Comparison of ENCODE assay signal across 23 cellular contexts in genomic region chr9:120680161-120680560, GRCh38. TPM values are rescaled to one million over a fixed set of nuclear protein-coding genes. Genes with fewer than 3 reads are reported as not detected.
A peak's percentile ranks its signal among the peaks of the same experiment; 100 is the strongest.
DNase-seq lines count a peak whose midpoint lies in the region; ATAC-seq, FAIRE-seq and TF ChIP-seq lines count a peak whose summit lies in the region.
"Had no signal": no experiment of that assay in that cellular context is flagged by ENCODE, and none has a peak within 500 bp of the region (broad histone marks: within the 10 kb centered on the region; RNA-seq: fewer than 3 reads in every experiment).

No MANE protein-coding gene starts in this region.

- TF ChIP-seq RAD21 in A549 (conservative IDR thresholded peaks at IDR 0.05 in 1 of 2, IDR thresholded peaks at IDR 0.05 in 1 of 2): no peak

- H3K27me3 ChIP-seq in neutrophil: no peaks in the 10 kb centered on the region
- no peaks in the 10 kb centered on the region for H3K27me3 ChIP-seq in brain microvascular endothelial cell (replicated peaks)
- H3K27me3 ChIP-seq: BE2C, BLaER1 had no signal

- CTCF ChIA-PET in A549 (lab: Yijun Ruan, JAX) (interaction anchor here (1.3 to 2.2 kb wide), 4 partner anchors 12 to 60 kb away, joined by 3 to 5 read pairs (median 4); no protein-coding TSS in a partner anchor), HEK293 (lab: Yijun Ruan, JAX) (no interaction called here)

- POLR2A ChIA-PET in A549 (lab: Yijun Ruan, JAX): no interaction called here
- POLR2A ChIA-PET in HEK293 (lab: Yijun Ruan, JAX): no interaction called here

- H3K9me3 ChIP-seq in A549: no peaks in the 10 kb centered on the region
- H3K9me3 ChIP-seq in HEK293 (ENCODE audit: control insufficient read depth, insufficient read depth, low read depth, low read length): no peaks in the 10 kb centered on the region
- H3K9me3 ChIP-seq in neutrophil: no peaks in the 10 kb centered on the region
- H3K9me3 ChIP-seq: BE2C, BLaER1, Caco-2 had no signal

- whole genome bisulfite sequencing in A549 (ENCODE audit: missing lambda C conversion rate): 91% methylated on average over 4 of the region's 4 CpGs

- no peak for TF ChIP-seq POLR2A in A549 (IDR thresholded peaks at IDR 0.05; ENCODE audit: low read length)

- H3K27ac Mint-ChIP-seq in dendritic cell treated with granulocyte-macrophage colony-stimulating factor and Interleukin-4, amounts not matched to agents 40 ng/mL and 50 ng/mL, for 4 days: peak overlapping the region; percentile 31
- H3K27ac Mint-ChIP-seq: CD4-positive, alpha-beta T cell; CD8-positive, alpha-beta T cell had no signal

- no peak for DNase-seq in A549 (ENCODE audit: low read depth in 1 of 2, low spot score in 1 of 2)
- DNase-seq in hepatic stellate cell (ENCODE audit: low spot score): no peak
- DNase-seq in brain microvascular endothelial cell: no peak
- DNase-seq in dermis blood vessel endothelial cell: no peak
- DNase-seq: ACHN; BE2C; C1 segment of cervical spinal cord; Caco-2; Calu3; CD4-positive, alpha-beta T cell; CD8-positive, alpha-beta T cell; DMS79 treated with DMSO at 0.1 percent for 48 hours; GF-D8 had no signal

- no peak overlapping the region for H3K4me2 ChIP-seq in A549
- H3K4me2 ChIP-seq: BLaER1 had no signal

- H3K4me3 ChIP-seq in A549 (no peak overlapping the region), HEK293 (ENCODE audit: low read depth, low read length) (no peak overlapping the region), neutrophil (ENCODE audit: low read depth in 1 of 2, low read length in 1 of 2) (no peak overlapping the region), brain microvascular endothelial cell (ENCODE audit: low read depth, low read length) (no peak overlapping the region)
- H3K4me3 ChIP-seq: BLaER1 had no signal

- no peak for TF ChIP-seq CTCF in A549 (IDR thresholded peaks at IDR 0.05)
- TF ChIP-seq CTCF in HEK293 (tag by site-specific recombination; IDR thresholded peaks at IDR 0.05): no peak
- TF ChIP-seq CTCF in neutrophil (IDR thresholded peaks at IDR 0.05): no peak
- no peak for TF ChIP-seq CTCF in brain microvascular endothelial cell (IDR thresholded peaks at IDR 0.05; ENCODE audit: low read depth, low read length, missing control alignments)

- no peak for TF ChIP-seq EP300 in A549 (IDR thresholded peaks at IDR 0.05)

- H3K9me3 Mint-ChIP-seq in dendritic cell treated with granulocyte-macrophage colony-stimulating factor and Interleukin-4, amounts not matched to agents 40 ng/mL and 50 ng/mL, for 4 days: no peaks in the 10 kb centered on the region
- H3K9me3 Mint-ChIP-seq: CD4-positive, alpha-beta T cell; CD8-positive, alpha-beta T cell had no signal

- H3K27ac ChIP-seq in A549 (peak overlapping the region; percentile 90 to 93; a peak in 4 of 6 replicates), HEK293 (ENCODE audit: extremely low read depth, low read depth, low read length) (no peak overlapping the region), neutrophil (peak overlapping the region; percentile 87), brain microvascular endothelial cell (no peak overlapping the region)
- H3K27ac ChIP-seq: 22Rv1, BLaER1 had no signal

- ATAC-seq in A549 (no peak), HG02970 (IDR thresholded peaks at IDR 0.05; ENCODE audit: low FRiP score, unreplicated experiment) (no peak)
- ATAC-seq: CD8-positive, alpha-beta T cell had no signal

- H3K36me3 ChIP-seq in HEK293 (ENCODE audit: control insufficient read depth in 2 of 2, insufficient read depth in 1 of 2, low read length in 2 of 2) (no peaks in the 10 kb centered on the region; a peak in 1 of 3 replicates), neutrophil (peaks cover 42% of the 10 kb centered on the region), brain microvascular endothelial cell (replicated peaks) (no peaks in the 10 kb centered on the region)
- H3K36me3 ChIP-seq: BE2C had no signal

- no peaks in the 10 kb centered on the region for H3K27me3 Mint-ChIP-seq in dendritic cell treated with granulocyte-macrophage colony-stimulating factor and Interleukin-4, amounts not matched to agents 40 ng/mL and 50 ng/mL, for 4 days
- H3K27me3 Mint-ChIP-seq: CD4-positive, alpha-beta T cell had no signal

- peaks cover 41% of the 10 kb centered on the region for H3K4me1 Mint-ChIP-seq in dendritic cell treated with granulocyte-macrophage colony-stimulating factor and Interleukin-4, amounts not matched to agents 40 ng/mL and 50 ng/mL, for 4 days (ENCODE audit: low read depth)

- in situ Hi-C loops in brain microvascular endothelial cell (cut with HindIII; ENCODE audit: low pct_ligation_motif_present, low sequenced_read_pairs): no loop called here

- no peak overlapping the region for H3K4me3 Mint-ChIP-seq in dendritic cell treated with granulocyte-macrophage colony-stimulating factor and Interleukin-4, amounts not matched to agents 40 ng/mL and 50 ng/mL, for 4 days
- H3K4me3 Mint-ChIP-seq: CD4-positive, alpha-beta T cell; CD8-positive, alpha-beta T cell had no signal

- H3K36me3 Mint-ChIP-seq in dendritic cell treated with granulocyte-macrophage colony-stimulating factor and Interleukin-4, amounts not matched to agents 40 ng/mL and 50 ng/mL, for 4 days (ENCODE audit: low read depth): no peaks in the 10 kb centered on the region

- peaks cover 61% of the 10 kb centered on the region for H3K4me1 ChIP-seq in A549
- 0 out of 2 replicates have a peak, but pooled peaks cover 6% of the 10 kb centered on the region for H3K4me1 ChIP-seq in HEK293 (ENCODE audit: control insufficient read depth, insufficient read depth, low read length)
- peaks cover 95 to 100% of the 10 kb centered on the region in 2 experiments for H3K4me1 ChIP-seq in neutrophil (ENCODE audit: control insufficient read depth in 1 of 2, insufficient read depth in 1 of 2, low read depth in 1 of 2, low read length in 1 of 2)
- H3K4me1 ChIP-seq: BLaER1, Caco-2 had no signal

- intact Hi-C loops in dendritic cell treated with granulocyte-macrophage colony-stimulating factor and Interleukin-4, amounts not matched to agents 40 ng/mL and 50 ng/mL, for 4 days (cut with micrococcal nuclease): no loop called here

- FAIRE-seq in A549 (lab: Jason Lieb, UNC): no peak
- FAIRE-seq: D721Med, G401.6, GM12891, GM19239 had no signal

TF ChIP-seq in A549, 52 proteins besides CTCF, POLR2A, EP300 and RAD21:
- TF ChIP-seq HDAC2 (IDR thresholded peaks at IDR 0.05) (no peak), BHLHE40 (IDR thresholded peaks at IDR 0.05; ENCODE audit: low read depth, low read length) (no peak), RNF2 (IDR thresholded peaks at IDR 0.05; ENCODE audit: borderline replicate concordance, low read depth) (no peak), HOXA7 (CRISPR knock-in tag; IDR thresholded peaks at IDR 0.05) (no peak), SMC3 (IDR thresholded peaks at IDR 0.05) (no peak), ZFP36 (IDR thresholded peaks at IDR 0.05; ENCODE audit: borderline replicate concordance, partially characterized antibody) (no peak), MAZ (IDR thresholded peaks at IDR 0.05; ENCODE audit: borderline replicate concordance, low read depth, low read length) (no peak), TFCP2L1 (CRISPR knock-in tag; IDR thresholded peaks at IDR 0.05) (no peak)

TF ChIP-seq in HEK293, 187 proteins besides CTCF, POLR2A, EP300 and RAD21:
- TF ChIP-seq ATF2 (tag by site-specific recombination; IDR thresholded peaks at IDR 0.05; ENCODE audit: low read depth) (peak; percentile 46; the same call in 1 of the 2 replicates), ZNF660 (tag by site-specific recombination; IDR thresholded peaks at IDR 0.05) (no peak)

RNA-seq across cellular contexts. Expression of gene MEGF9, which starts 34.1 kb away (rescaled TPM):
- 25.7 and 32.8 TPM in 2 replicates for polyA plus RNA-seq in A549 (2011; rRNA removed)
- polyA plus RNA-seq in A549 (2012; cell fraction: cytosol; rRNA removed): 7.3 and 9.4 TPM in 2 replicates
- polyA plus RNA-seq in A549 (2012; cell fraction: nucleus; rRNA removed): 3.7 and 4.9 TPM in 2 replicates
- polyA plus RNA-seq in A549 (2017; fragmentation: RNase III; extraction: RNeasy Plus Mini Kit Qiagen cat#74134 plus additional on column Dnase treatment): 21.1 to 33.4 TPM (median 30.0 TPM) in 3 replicates
- 15.9 and 19.0 TPM in 2 replicates for polyA minus RNA-seq in A549 (2011; rRNA and poly(A)+ RNA removed)
- total RNA-seq in dermis blood vessel endothelial cell: 8.7 and 9.7 TPM in 2 replicates

Comparison
In these comparisons a context has a peak if more than half of its experiments do, and no peak if none do; other contexts are left out.
1. H3K27ac ChIP-seq: peak in A549 (2 of 2) and neutrophil (single experiment); none in HEK293 (single experiment) and brain microvascular endothelial cell (single experiment).